ENCODE assay signal across 8 cellular contexts in the genomic region with DNA sequence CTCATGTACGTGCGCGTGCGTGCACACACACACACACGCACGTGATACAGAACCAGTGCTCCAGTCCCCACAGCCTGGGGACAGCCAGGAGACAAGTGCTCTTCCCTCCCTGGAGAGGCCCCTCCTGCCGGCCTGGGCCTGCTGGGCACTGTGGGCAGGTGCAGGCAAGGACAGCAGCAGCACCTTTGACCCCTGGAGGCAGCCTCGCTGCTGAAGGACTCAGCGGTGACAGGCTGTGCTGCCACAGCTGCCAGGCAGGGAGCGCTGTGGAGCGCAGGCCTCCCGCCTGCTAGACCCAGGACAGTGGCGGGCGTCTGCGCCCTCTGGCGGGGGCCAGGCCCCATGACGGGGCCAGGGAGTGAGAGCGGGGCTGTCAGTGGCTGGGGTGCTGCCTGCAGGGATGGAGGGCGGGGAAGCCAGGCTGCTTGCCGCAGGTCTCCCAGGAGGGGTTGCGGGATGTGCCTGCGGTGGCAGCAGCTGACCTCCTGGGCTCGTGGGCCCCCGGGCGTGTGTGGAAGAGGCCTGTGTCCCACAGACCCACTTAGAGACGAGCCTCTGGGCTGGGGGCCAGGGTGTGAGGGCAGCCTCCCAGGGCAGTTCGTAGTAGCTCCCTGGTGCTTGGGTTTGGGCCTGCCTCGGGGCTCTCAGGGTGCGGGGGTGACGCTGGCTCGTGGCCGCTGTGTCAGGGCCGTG.
A peak's percentile ranks its signal among the peaks of the same experiment; 100 is the strongest.
DNase-seq lines count a peak whose midpoint lies in the region; ATAC-seq and TF ChIP-seq lines count a peak whose summit lies in the region.

No MANE protein-coding gene starts in this region.

- no peaks in the 10 kb centered on the region for H3F3A ChIP-seq in PC-3 (ENCODE audit: low read length, unreplicated experiment)

- H2AFZ ChIP-seq in PC-3 (ENCODE audit: low read length), result no peak overlapping the region

- H3K79me2 ChIP-seq in PC-3 (ENCODE audit: low read length), result no peaks in the 10 kb centered on the region

- POLR2A ChIA-PET in CD4-positive, alpha-beta T cell (lab: Charles Lee), result interaction anchor here (0.5 to 1.2 kb wide), 2 partner anchors 78 to 1067 kb away, joined by 3 to 6 read pairs; no protein-coding TSS in a partner anchor
- POLR2A ChIA-PET in PC-3 (lab: Charles Lee; ENCODE audit: unreplicated experiment), result interaction anchor here (0.6 kb wide), 1 partner anchor 65 kb away, joined by 3 read pairs; no protein-coding TSS in a partner anchor
- POLR2A ChIA-PET in naive thymus-derived CD4-positive, alpha-beta T cell (lab: Charles Lee), result interaction anchor here (0.7 to 1.0 kb wide), 2 partner anchors 78 to 99 kb away, joined by 3 to 5 read pairs; no protein-coding TSS in a partner anchor

- H3K27me3 Mint-ChIP-seq in CD4-positive, alpha-beta T cell, result no peaks in the 10 kb centered on the region
- H3K27me3 Mint-ChIP-seq in naive thymus-derived CD4-positive, alpha-beta T cell, result no peaks in the 10 kb centered on the region
- peaks cover 85% of the 10 kb centered on the region for H3K27me3 Mint-ChIP-seq in stimulated activated memory B cell treated with anti-CD40 and anti-IgM and Interleukin-4, amounts not matched to agents 10 μg/mL and 1 μg/mL and 100 μg/mL, for 72 hours

- peak; percentile 100 for ATAC-seq in CD4-positive, alpha-beta T cell (ENCODE audit: poor library complexity)
- peak; percentile 69 for ATAC-seq in GM19438 (IDR thresholded peaks at IDR 0.05; ENCODE audit: low read depth, unreplicated experiment)
- ATAC-seq in PC-3, result peak; percentile 65
- ATAC-seq in esophagus mucosa, result peak; percentile 79
- peak; percentile 100 for ATAC-seq in naive thymus-derived CD4-positive, alpha-beta T cell
- peak; percentile 94 for ATAC-seq in stimulated activated memory B cell treated with anti-CD40 and anti-IgM and Interleukin-4, amounts not matched to agents 10 μg/mL and 1 μg/mL and 100 μg/mL, for 72 hours

- H3K36me3 ChIP-seq in PC-3 (ENCODE audit: low read depth, low read length), result peaks cover 17% of the 10 kb centered on the region; the same call in 1 of the 2 replicates
- H3K36me3 ChIP-seq in naive thymus-derived CD4-positive, alpha-beta T cell (ENCODE audit: control insufficient read depth in 2 of 3, insufficient read depth in 3 of 3, low read length in 3 of 3), result no peaks in the 10 kb centered on the region

- BruUV-seq in PC-3 (replicated peaks; lab: Mats Ljungman, UMichigan), result no TSS peak

- H3K27ac Mint-ChIP-seq in CD4-positive, alpha-beta T cell, result no peak overlapping the region
- H3K27ac Mint-ChIP-seq in naive thymus-derived CD4-positive, alpha-beta T cell, result no peak overlapping the region
- no peak overlapping the region for H3K27ac Mint-ChIP-seq in stimulated activated memory B cell treated with anti-CD40 and anti-IgM and Interleukin-4, amounts not matched to agents 10 μg/mL and 1 μg/mL and 100 μg/mL, for 72 hours

- H3K9me3 ChIP-seq in CD4-positive, alpha-beta T cell (ENCODE audit: control insufficient read depth, low read length), result no peaks in the 10 kb centered on the region
- H3K9me3 ChIP-seq in PC-3 (ENCODE audit: low read length), result no peaks in the 10 kb centered on the region
- H3K9me3 ChIP-seq in naive thymus-derived CD4-positive, alpha-beta T cell (ENCODE audit: control insufficient read depth in 2 of 3, low read length in 3 of 3), result no peaks in the 10 kb centered on the region

- no peaks in the 10 kb centered on the region for H3K36me3 Mint-ChIP-seq in CD4-positive, alpha-beta T cell (ENCODE audit: low read depth)
- no peaks in the 10 kb centered on the region for H3K36me3 Mint-ChIP-seq in naive thymus-derived CD4-positive, alpha-beta T cell
- peaks cover 6% of the 10 kb centered on the region for H3K36me3 Mint-ChIP-seq in stimulated activated memory B cell treated with anti-CD40 and anti-IgM and Interleukin-4, amounts not matched to agents 10 μg/mL and 1 μg/mL and 100 μg/mL, for 72 hours

- intact Hi-C loops in CD4-positive, alpha-beta T cell (cut with DNase I, micrococcal nuclease), result loop anchor here (1.0 to 5.0 kb wide), 7 partner anchors 39 to 675 kb away; no protein-coding TSS in a partner anchor
- intact Hi-C loops in PC-3 (cut with micrococcal nuclease), result loop anchor here (1.0 kb wide), 1 partner anchor 78 kb away; no protein-coding TSS in a partner anchor
- intact Hi-C loops in naive thymus-derived CD4-positive, alpha-beta T cell (cut with micrococcal nuclease), result loop anchor here (1.0 kb wide), 7 partner anchors 66 to 674 kb away; a partner anchor contains a TSS

- no peak overlapping the region for H3K4me2 ChIP-seq in PC-3 (ENCODE audit: low read length)

- H3K9ac ChIP-seq in PC-3 (ENCODE audit: low read length), result no peak overlapping the region

- H3K27me3 ChIP-seq in CD4-positive, alpha-beta T cell (ENCODE audit: control insufficient read depth, insufficient read depth, low read length), result no peaks in the 10 kb centered on the region
- no peaks in the 10 kb centered on the region for H3K27me3 ChIP-seq in PC-3 (ENCODE audit: low read length)
- H3K27me3 ChIP-seq in naive thymus-derived CD4-positive, alpha-beta T cell (ENCODE audit: control insufficient read depth in 2 of 2, insufficient read depth in 2 of 2, low read length in 2 of 2), result no peaks in the 10 kb centered on the region

- H3K27ac ChIP-seq in CD4-positive, alpha-beta T cell (ENCODE audit: low read depth, low read length), result no peak overlapping the region
- H3K27ac ChIP-seq in PC-3 (ENCODE audit: low read length), result no peak overlapping the region
- H3K27ac ChIP-seq in naive thymus-derived CD4-positive, alpha-beta T cell (ENCODE audit: low read depth, low read length), result no peak overlapping the region

- peaks cover 19% of the 10 kb centered on the region for H3K4me1 ChIP-seq in PC-3 (ENCODE audit: insufficient read depth, low read length)
- H3K4me1 ChIP-seq in naive thymus-derived CD4-positive, alpha-beta T cell (ENCODE audit: control insufficient read depth in 2 of 2, insufficient read depth in 2 of 2, low read length in 2 of 2), result peaks cover 10 to 20% of the 10 kb centered on the region in 2 donors

- H3K4me1 Mint-ChIP-seq in CD4-positive, alpha-beta T cell (ENCODE audit: low read depth), result peaks cover 3% of the 10 kb centered on the region
- peaks cover 0 to 3% (median under 1%) of the 10 kb centered on the region in 7 donors for H3K4me1 Mint-ChIP-seq in naive thymus-derived CD4-positive, alpha-beta T cell
- H3K4me1 Mint-ChIP-seq in stimulated activated memory B cell treated with anti-CD40 and anti-IgM and Interleukin-4, amounts not matched to agents 10 μg/mL and 1 μg/mL and 100 μg/mL, for 72 hours, result peaks cover 20% of the 10 kb centered on the region

- H3K9me2 ChIP-seq in PC-3 (replicated peaks; ENCODE audit: low read length), result no peaks in the 10 kb centered on the region

- peak overlapping the region; percentile 34 for H3K4me3 Mint-ChIP-seq in CD4-positive, alpha-beta T cell
- H3K4me3 Mint-ChIP-seq in naive thymus-derived CD4-positive, alpha-beta T cell, result no peak overlapping the region
- H3K4me3 Mint-ChIP-seq in stimulated activated memory B cell treated with anti-CD40 and anti-IgM and Interleukin-4, amounts not matched to agents 10 μg/mL and 1 μg/mL and 100 μg/mL, for 72 hours, result no peak overlapping the region

- no peaks in the 10 kb centered on the region for H4K20me1 ChIP-seq in PC-3 (ENCODE audit: low read length)

- CTCF ChIA-PET in CD4-positive, alpha-beta T cell (lab: Charles Lee), result interaction anchor here (0.6 to 2.0 kb wide), 28 partner anchors 9 to 675 kb away, joined by 3 to 35 read pairs (median 4); a partner anchor contains a TSS
- CTCF ChIA-PET in PC-3 (lab: Charles Lee), result no interaction called here
- CTCF ChIA-PET in naive thymus-derived CD4-positive, alpha-beta T cell (lab: Charles Lee), result interaction anchor here (0.5 to 1.9 kb wide), 9 partner anchors 15 to 1309 kb away, joined by 3 to 16 read pairs (median 3); no protein-coding TSS in a partner anchor

- peak; percentile 80 to 91 (median 87) for DNase-seq in CD4-positive, alpha-beta T cell
- DNase-seq in HT-29 (ENCODE audit: low spot score), result peak; percentile 93
- DNase-seq in PC-3, result peak; percentile 89
- peak; percentile 82 for DNase-seq in activated T-cell treated with anti-CD3 and anti-CD28 coated beads for 4 hours
- DNase-seq in naive thymus-derived CD4-positive, alpha-beta T cell, result peak; percentile 81 to 93 (median 90)

- H3K4me3 ChIP-seq in PC-3 (ENCODE audit: low read length), result no peak overlapping the region
- no peak overlapping the region for H3K4me3 ChIP-seq in naive thymus-derived CD4-positive, alpha-beta T cell (ENCODE audit: low read length)

- H3K9me3 Mint-ChIP-seq in CD4-positive, alpha-beta T cell, result no peaks in the 10 kb centered on the region
- peaks cover 0 to under 1% (median 0%) of the 10 kb centered on the region in 11 donors for H3K9me3 Mint-ChIP-seq in naive thymus-derived CD4-positive, alpha-beta T cell
- H3K9me3 Mint-ChIP-seq in stimulated activated memory B cell treated with anti-CD40 and anti-IgM and Interleukin-4, amounts not matched to agents 10 μg/mL and 1 μg/mL and 100 μg/mL, for 72 hours, result no peaks in the 10 kb centered on the region

- TF ChIP-seq CTCF in CD4-positive, alpha-beta T cell (IDR thresholded peaks at IDR 0.05), result peak; percentile 100
- peak; percentile 99 for TF ChIP-seq CTCF in PC-3 (conservative IDR thresholded peaks at IDR 0.05; ENCODE audit: low read depth, low read length)
